ENCODE assay signal across 1 cellular context in genomic region chr12:106133136-106134087, GRCh38.
TF ChIP-seq lines count a peak whose summit lies in the region.

No MANE protein-coding gene starts in this region.

TF ChIP-seq in GM23338, 12 proteins besides CTCF, POLR2A, EP300 and RAD21 (continued from another document):
- TF ChIP-seq REST (IDR thresholded peaks at IDR 0.05; ENCODE audit: unreplicated experiment): no peak
- no peak for TF ChIP-seq EZH2phosphoT487 (IDR thresholded peaks at IDR 0.05; ENCODE audit: unreplicated experiment)
- TF ChIP-seq STAT1 (IDR thresholded peaks at IDR 0.05; ENCODE audit: unreplicated experiment): no peak
- TF ChIP-seq ZNF331 (CRISPR knock-in tag; IDR thresholded peaks at IDR 0.05; ENCODE audit: low read depth): no peak
- no peak for TF ChIP-seq ETS1 (IDR thresholded peaks at IDR 0.05)
- peak; percentile 69; the same call in 1 of the 2 replicates for TF ChIP-seq ZNF114 (CRISPR knock-in tag; IDR thresholded peaks at IDR 0.05)
- TF ChIP-seq JUNB (IDR thresholded peaks at IDR 0.05; ENCODE audit: unreplicated experiment): no peak
